ENCODE assay signal across 8 cellular contexts in the genomic region with DNA sequence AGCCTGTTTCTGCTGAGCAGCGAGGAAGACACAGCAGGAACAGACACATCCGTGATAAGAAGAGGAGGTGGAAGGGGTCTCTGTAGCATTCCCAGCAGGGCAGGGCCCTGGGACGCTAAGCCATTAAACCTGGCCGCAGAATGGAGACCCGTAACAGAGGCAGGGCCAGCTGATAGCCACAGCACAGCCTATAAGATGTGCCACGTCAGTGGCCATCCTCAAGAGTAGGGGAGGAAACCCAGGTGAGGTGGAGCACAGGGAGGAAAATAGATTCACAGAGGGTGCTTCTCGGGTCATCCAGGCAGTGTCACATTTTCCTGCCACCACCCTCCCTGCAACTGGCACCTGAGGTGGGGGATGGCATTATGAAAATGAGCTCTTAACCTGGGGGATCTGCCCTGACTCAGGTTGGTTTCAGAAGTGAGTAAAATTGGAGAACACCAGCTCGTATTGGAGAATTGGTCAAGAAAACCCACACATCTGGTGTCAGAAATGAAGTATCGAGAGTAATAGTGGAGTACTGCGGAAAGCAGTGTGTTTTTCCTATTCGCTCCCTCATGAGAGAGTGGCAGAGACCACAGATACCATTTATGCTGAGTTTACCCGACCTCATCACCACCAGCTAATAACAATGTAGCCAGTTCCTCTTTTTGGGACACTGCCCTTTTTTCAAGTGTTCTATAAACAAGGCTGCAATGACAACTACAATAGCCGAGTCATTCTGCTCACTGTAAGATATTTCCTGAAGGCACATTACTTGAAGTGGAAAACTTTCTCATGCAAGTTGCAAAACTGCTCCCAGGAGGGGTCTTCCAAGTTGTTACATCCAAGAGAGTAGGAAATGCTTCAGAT.
DNase-seq lines count a peak whose midpoint lies in the region; ATAC-seq and TF ChIP-seq lines count a peak whose summit lies in the region.

No MANE protein-coding gene starts in this region.

- ATAC-seq in GM18909 (IDR thresholded peaks at IDR 0.05; ENCODE audit: poor library complexity, unreplicated experiment) (peak; percentile 91), HG02678 (IDR thresholded peaks at IDR 0.05; ENCODE audit: unreplicated experiment) (peak; percentile 92), SK-N-SH treated with all-trans-retinoic acid at 6 μM for 48 hours (no peak)

- DNase-seq in MV-4-11 (lab: John Stamatoyannopoulos, UW) (peak; percentile 95), renal cortical epithelial cell (ENCODE audit: low read depth) (peak; percentile 19), ureter (ENCODE audit: low spot score) (no peak), T-helper 2 cell (no peak), NCI-H526 (lab: John Stamatoyannopoulos, UW) (no peak)

TF ChIP-seq in SK-N-SH treated with all-trans-retinoic acid at 6 μM for 48 hours, 23 proteins besides CTCF, POLR2A, EP300 and RAD21:
- TF ChIP-seq, protein P1, sequence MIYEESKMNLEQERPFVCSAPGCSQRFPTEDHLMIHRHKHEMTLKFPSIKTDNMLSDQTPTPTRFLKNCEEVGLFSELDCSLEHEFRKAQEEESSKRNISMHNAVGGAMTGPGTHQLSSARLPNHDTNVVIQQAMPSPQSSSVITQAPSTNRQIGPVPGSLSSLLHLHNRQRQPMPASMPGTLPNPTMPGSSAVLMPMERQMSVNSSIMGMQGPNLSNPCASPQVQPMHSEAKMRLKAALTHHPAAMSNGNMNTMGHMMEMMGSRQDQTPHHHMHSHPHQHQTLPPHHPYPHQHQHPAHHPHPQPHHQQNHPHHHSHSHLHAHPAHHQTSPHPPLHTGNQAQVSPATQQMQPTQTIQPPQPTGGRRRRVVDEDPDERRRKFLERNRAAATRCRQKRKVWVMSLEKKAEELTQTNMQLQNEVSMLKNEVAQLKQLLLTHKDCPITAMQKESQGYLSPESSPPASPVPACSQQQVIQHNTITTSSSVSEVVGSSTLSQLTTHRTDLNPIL (CRISPR knock-in tag; IDR thresholded peaks at IDR 0.05; ENCODE audit: low read depth), result no peak
- no peak for TF ChIP-seq TCF4 (CRISPR knock-in tag; IDR thresholded peaks at IDR 0.05; ENCODE audit: borderline replicate concordance)
- no peak for TF ChIP-seq ZNF70 (CRISPR knock-in tag; IDR thresholded peaks at IDR 0.05)

Comparison
In these comparisons a context has a peak if more than half of its experiments do, and no peak if none do; other contexts are left out.
1. DNase-seq: peak in MV-4-11 (single experiment) and renal cortical epithelial cell (single experiment); none in ureter (single experiment), T-helper 2 cell (0 of 5) and NCI-H526 (0 of 2).